2 cellular contexts compared by ENCODE assay signal in the genomic region with DNA sequence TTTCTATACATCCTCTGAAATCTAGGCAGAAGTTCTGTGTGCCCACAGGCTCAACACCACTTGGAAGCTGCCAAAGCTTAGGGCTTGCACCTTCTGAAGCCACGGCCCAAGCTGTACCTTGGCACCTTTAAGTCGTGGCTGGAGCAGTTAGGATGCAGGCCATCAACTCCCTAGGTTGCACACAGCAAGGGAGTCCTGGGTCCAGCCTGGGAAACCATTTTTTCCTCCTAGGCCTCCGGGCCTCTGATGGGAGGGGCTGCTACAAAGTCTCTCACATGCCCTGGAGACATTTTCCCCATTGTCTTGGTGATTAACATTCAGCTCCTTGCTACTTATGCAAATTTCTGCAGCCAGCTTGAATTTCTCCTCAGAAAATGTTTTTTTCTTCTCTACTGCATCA.
A peak's percentile ranks its signal among the peaks of the same experiment; 100 is the strongest.
TF ChIP-seq lines count a peak whose summit lies in the region.

No MANE protein-coding gene starts in this region.

TF ChIP-seq in A549, 52 proteins besides CTCF, POLR2A, EP300 and RAD21:
- peak; percentile 75 for TF ChIP-seq ZFP36 (IDR thresholded peaks at IDR 0.05; ENCODE audit: borderline replicate concordance, partially characterized antibody)
- TF ChIP-seq, protein P1, sequence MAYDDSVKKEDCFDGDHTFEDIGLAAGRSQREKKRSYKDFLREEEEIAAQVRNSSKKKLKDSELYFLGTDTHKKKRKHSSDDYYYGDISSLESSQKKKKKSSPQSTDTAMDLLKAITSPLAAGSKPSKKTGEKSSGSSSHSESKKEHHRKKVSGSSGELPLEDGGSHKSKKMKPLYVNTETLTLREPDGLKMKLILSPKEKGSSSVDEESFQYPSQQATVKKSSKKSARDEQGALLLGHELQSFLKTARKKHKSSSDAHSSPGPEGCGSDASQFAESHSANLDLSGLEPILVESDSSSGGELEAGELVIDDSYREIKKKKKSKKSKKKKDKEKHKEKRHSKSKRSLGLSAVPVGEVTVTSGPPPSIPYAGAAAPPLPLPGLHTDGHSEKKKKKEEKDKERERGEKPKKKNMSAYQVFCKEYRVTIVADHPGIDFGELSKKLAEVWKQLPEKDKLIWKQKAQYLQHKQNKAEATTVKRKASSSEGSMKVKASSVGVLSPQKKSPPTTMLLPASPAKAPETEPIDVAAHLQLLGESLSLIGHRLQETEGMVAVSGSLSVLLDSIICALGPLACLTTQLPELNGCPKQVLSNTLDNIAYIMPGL (CRISPR knock-in tag; IDR thresholded peaks at IDR 0.05; ENCODE audit: borderline replicate concordance): no peak

TF ChIP-seq in HEK293, 187 proteins besides CTCF, POLR2A, EP300 and RAD21:
- TF ChIP-seq, protein P2, sequence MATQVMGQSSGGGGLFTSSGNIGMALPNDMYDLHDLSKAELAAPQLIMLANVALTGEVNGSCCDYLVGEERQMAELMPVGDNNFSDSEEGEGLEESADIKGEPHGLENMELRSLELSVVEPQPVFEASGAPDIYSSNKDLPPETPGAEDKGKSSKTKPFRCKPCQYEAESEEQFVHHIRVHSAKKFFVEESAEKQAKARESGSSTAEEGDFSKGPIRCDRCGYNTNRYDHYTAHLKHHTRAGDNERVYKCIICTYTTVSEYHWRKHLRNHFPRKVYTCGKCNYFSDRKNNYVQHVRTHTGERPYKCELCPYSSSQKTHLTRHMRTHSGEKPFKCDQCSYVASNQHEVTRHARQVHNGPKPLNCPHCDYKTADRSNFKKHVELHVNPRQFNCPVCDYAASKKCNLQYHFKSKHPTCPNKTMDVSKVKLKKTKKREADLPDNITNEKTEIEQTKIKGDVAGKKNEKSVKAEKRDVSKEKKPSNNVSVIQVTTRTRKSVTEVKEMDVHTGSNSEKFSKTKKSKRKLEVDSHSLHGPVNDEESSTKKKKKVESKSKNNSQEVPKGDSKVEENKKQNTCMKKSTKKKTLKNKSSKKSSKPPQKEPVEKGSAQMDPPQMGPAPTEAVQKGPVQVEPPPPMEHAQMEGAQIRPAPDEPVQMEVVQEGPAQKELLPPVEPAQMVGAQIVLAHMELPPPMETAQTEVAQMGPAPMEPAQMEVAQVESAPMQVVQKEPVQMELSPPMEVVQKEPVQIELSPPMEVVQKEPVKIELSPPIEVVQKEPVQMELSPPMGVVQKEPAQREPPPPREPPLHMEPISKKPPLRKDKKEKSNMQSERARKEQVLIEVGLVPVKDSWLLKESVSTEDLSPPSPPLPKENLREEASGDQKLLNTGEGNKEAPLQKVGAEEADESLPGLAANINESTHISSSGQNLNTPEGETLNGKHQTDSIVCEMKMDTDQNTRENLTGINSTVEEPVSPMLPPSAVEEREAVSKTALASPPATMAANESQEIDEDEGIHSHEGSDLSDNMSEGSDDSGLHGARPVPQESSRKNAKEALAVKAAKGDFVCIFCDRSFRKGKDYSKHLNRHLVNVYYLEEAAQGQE (tag by site-specific recombination; IDR thresholded peaks at IDR 0.05): no peak
- TF ChIP-seq, protein P3, sequence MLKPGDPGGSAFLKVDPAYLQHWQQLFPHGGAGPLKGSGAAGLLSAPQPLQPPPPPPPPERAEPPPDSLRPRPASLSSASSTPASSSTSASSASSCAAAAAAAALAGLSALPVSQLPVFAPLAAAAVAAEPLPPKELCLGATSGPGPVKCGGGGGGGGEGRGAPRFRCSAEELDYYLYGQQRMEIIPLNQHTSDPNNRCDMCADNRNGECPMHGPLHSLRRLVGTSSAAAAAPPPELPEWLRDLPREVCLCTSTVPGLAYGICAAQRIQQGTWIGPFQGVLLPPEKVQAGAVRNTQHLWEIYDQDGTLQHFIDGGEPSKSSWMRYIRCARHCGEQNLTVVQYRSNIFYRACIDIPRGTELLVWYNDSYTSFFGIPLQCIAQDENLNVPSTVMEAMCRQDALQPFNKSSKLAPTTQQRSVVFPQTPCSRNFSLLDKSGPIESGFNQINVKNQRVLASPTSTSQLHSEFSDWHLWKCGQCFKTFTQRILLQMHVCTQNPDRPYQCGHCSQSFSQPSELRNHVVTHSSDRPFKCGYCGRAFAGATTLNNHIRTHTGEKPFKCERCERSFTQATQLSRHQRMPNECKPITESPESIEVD (tag by site-specific recombination; IDR thresholded peaks at IDR 0.05): no peak
- TF ChIP-seq ZNF585B (tag by site-specific recombination; IDR thresholded peaks at IDR 0.05) (peak; percentile 96), ZNF140 (tag by site-specific recombination; IDR thresholded peaks at IDR 0.05) (no peak), SETDB1 (IDR thresholded peaks at IDR 0.05; ENCODE audit: insufficient read length, low read length) (peak; percentile 67), ZBTB48 (tag by site-specific recombination; IDR thresholded peaks at IDR 0.05) (no peak), TRIM28 (IDR thresholded peaks at IDR 0.05; ENCODE audit: borderline replicate concordance, low read length) (peak; percentile 54; the same call in 1 of the 2 replicates), ZNF24 (tag by site-specific recombination; IDR thresholded peaks at IDR 0.05) (no peak), ZFP3 (tag by site-specific recombination; IDR thresholded peaks at IDR 0.05; ENCODE audit: low read depth) (no peak), GFI1B (tag by site-specific recombination; IDR thresholded peaks at IDR 0.05) (no peak)
- TF ChIP-seq, protein P4, sequence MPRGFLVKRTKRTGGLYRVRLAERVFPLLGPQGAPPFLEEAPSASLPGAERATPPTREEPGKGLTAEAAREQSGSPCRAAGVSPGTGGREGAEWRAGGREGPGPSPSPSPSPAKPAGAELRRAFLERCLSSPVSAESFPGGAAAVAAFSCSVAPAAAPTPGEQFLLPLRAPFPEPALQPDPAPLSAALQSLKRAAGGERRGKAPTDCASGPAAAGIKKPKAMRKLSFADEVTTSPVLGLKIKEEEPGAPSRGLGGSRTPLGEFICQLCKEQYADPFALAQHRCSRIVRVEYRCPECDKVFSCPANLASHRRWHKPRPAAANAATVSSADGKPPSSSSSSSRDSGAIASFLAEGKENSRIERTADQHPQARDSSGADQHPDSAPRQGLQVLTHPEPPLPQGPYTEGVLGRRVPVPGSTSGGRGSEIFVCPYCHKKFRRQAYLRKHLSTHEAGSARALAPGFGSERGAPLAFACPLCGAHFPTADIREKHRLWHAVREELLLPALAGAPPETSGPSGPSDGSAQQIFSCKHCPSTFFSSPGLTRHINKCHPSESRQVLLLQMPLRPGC (tag by site-specific recombination; IDR thresholded peaks at IDR 0.05): no peak
